In the genomic region with DNA sequence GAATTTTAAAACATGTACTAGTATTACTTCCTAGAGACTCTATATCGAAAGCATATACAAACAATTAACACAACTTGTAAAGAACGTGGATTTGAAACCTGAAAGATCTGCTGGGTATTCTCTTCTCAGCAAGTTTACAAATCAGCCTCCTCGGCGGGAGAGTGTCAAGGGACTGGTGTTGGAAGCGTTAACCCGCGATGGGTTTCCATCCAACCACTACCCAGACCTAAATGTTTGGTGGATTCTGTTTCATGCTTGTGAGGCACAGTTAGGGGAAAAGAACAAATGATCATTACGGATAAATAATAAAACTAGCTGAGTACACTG, we compare ENCODE assay signal across 8 cellular contexts. TPM values are rescaled to one million over a fixed set of nuclear protein-coding genes. Genes with fewer than 3 reads are reported as not detected.
DNase-seq lines count a peak whose midpoint lies in the region; ATAC-seq and TF ChIP-seq lines count a peak whose summit lies in the region.

No MANE protein-coding gene starts in this region.

- ATAC-seq in GM19043 (IDR thresholded peaks at IDR 0.05; ENCODE audit: low read depth, unreplicated experiment) = peak; percentile 16
- peak; percentile 21 for ATAC-seq in HG03342 (IDR thresholded peaks at IDR 0.05; ENCODE audit: unreplicated experiment)

- H3K9me3 Mint-ChIP-seq in CD14-positive monocyte = peaks cover 0 to 1% (median 0%) of the 10 kb centered on the region in 7 donors

- no peak for TF ChIP-seq POLR2A in transverse colon (IDR thresholded peaks at IDR 0.05)

- WGBS in transverse colon (ENCODE audit: low coverage in 1 of 2), 2 donors = 1 to 3% methylated on average over 3 to 8 of the region's 8 CpGs

- peak overlapping the region; percentile 90 to 99 (median 98) for H3K27ac Mint-ChIP-seq in CD14-positive monocyte

- H3K4me3 Mint-ChIP-seq in CD14-positive monocyte = peak overlapping the region; percentile 84 to 94

- H3K36me3 ChIP-seq in effector memory CD4-positive, alpha-beta T cell (ENCODE audit: control insufficient read depth, insufficient read depth, low read length) = no peaks in the 10 kb centered on the region
- H3K36me3 ChIP-seq in muscle layer of duodenum (ENCODE audit: control insufficient read depth in 1 of 2, insufficient read depth in 2 of 2, low read length in 2 of 2) (no peaks in the 10 kb centered on the region), transverse colon (no peaks in the 10 kb centered on the region)

- no peaks in the 10 kb centered on the region for H3K27me3 ChIP-seq in effector memory CD4-positive, alpha-beta T cell (replicated peaks; ENCODE audit: control insufficient read depth, insufficient read depth, low read length, poor library complexity, severe bottlenecking)
- H3K27me3 ChIP-seq in muscle layer of duodenum (ENCODE audit: low read depth, low read length) (no peaks in the 10 kb centered on the region), transverse colon (no peaks in the 10 kb centered on the region)

- H3K27me3 Mint-ChIP-seq in CD14-positive monocyte (ENCODE audit: low read depth in 3 of 3) = peaks cover 0 to 2% (median 1%) of the 10 kb centered on the region in 3 donors

- no peaks in the 10 kb centered on the region for H3K36me3 Mint-ChIP-seq in CD14-positive monocyte

- intact Hi-C loops in CD14-positive monocyte (cut with micrococcal nuclease) (loop anchor here (5.0 to 10.0 kb wide), 2 partner anchors 105 to 278 kb away; a partner anchor contains a TSS), transverse colon (cut with DNase I; ENCODE audit: low total_unique reads) (no loop called here)

- H3K27ac ChIP-seq in effector memory CD4-positive, alpha-beta T cell (ENCODE audit: insufficient read depth, low read length, poor library complexity, severe bottlenecking) = peak overlapping the region; percentile 95
- H3K27ac ChIP-seq in muscle layer of duodenum (ENCODE audit: low read length) (peak overlapping the region; percentile 92), transverse colon (peak overlapping the region; percentile 91 to 97 (median 95))

- H3K4me1 Mint-ChIP-seq in CD14-positive monocyte = peaks cover 14% of the 10 kb centered on the region

- no peak for TF ChIP-seq EP300 in transverse colon (IDR thresholded peaks at IDR 0.05; ENCODE audit: low read depth)

- no peak for DNase-seq in CD14-positive monocyte (ENCODE audit: low spot score)
- peak; percentile 5 for DNase-seq in T-helper 9 cell
- no peak for DNase-seq in effector memory CD4-positive, alpha-beta T cell
- DNase-seq in transverse colon = peak; percentile 15
- DNase-seq in inferior parietal cortex (ENCODE audit: extremely low spot score) = no peak

- peak overlapping the region; percentile 68 for H3K4me3 ChIP-seq in effector memory CD4-positive, alpha-beta T cell (ENCODE audit: insufficient read depth, low read depth, low read length, poor library complexity, severe bottlenecking)
- peak overlapping the region; percentile 79 to 81 for H3K4me3 ChIP-seq in muscle layer of duodenum (ENCODE audit: low read depth in 1 of 2, low read length in 2 of 2)
- H3K4me3 ChIP-seq in transverse colon = peak overlapping the region; percentile 57 to 77 (median 65)

- in situ Hi-C loops in transverse colon (cut with MboI; ENCODE audit: low pct_ligation_motif_present in 1 of 4, low pct_unique_long_range_greater_than_20kb in 1 of 4, low sequenced_read_pairs in 3 of 4) = no loop called here

- H3K9me3 ChIP-seq in effector memory CD4-positive, alpha-beta T cell (ENCODE audit: control insufficient read depth, low read length) = no peaks in the 10 kb centered on the region
- no peaks in the 10 kb centered on the region for H3K9me3 ChIP-seq in muscle layer of duodenum (ENCODE audit: control insufficient read depth in 1 of 2, low read length in 2 of 2)
- H3K9me3 ChIP-seq in transverse colon = no peaks in the 10 kb centered on the region

- H3K4me1 ChIP-seq in effector memory CD4-positive, alpha-beta T cell (ENCODE audit: control insufficient read depth, insufficient read depth, low read length, poor library complexity, severe bottlenecking) = no peaks in the 10 kb centered on the region
- H3K4me1 ChIP-seq in muscle layer of duodenum (ENCODE audit: control insufficient read depth in 1 of 2, insufficient read depth in 2 of 2, low read length in 2 of 2) (peaks cover 0 to 6% of the 10 kb centered on the region in 2 donors), transverse colon (peaks cover 0 to 12% (median 4%) of the 10 kb centered on the region in 4 donors)

- no peak for TF ChIP-seq CTCF in CD14-positive monocyte (IDR thresholded peaks at IDR 0.05)
- TF ChIP-seq CTCF in transverse colon (IDR thresholded peaks at IDR 0.05) = no peak

RNA-seq across cellular contexts. Expression of a gene that starts 0.8 kb away (rescaled TPM):
- 1 to 10 TPM; 3.0 to 4.0 TPM for polyA plus RNA-seq in CD14-positive monocyte
- total RNA-seq in transverse colon = 10 to 100 TPM in 3 of 4 donors, 1 to 10 TPM in 1; 2.2 to 14.0 (median 11.1) TPM

RNA-seq across cellular contexts. Expression of a gene that starts 58.4 kb away (rescaled TPM):
- polyA plus RNA-seq in CD14-positive monocyte = 10 to 100 TPM; 47.0 to 48.7 TPM
- total RNA-seq in transverse colon = 100 to 1,000 TPM in 3 of 4 donors, 10 to 100 TPM in 1; 76.4 to 156 (median 108) TPM

Comparison
In these comparisons a context has a peak if more than half of its experiments do, and no peak if none do; other contexts are left out.
1. DNase-seq: peak in T-helper 9 cell (single experiment) and transverse colon (single experiment); none in CD14-positive monocyte (single experiment), effector memory CD4-positive, alpha-beta T cell (0 of 3) and inferior parietal cortex (single experiment).
2. Peak in every context shown above with its lines, with median percentiles within 50 percentile points of each other: H3K27ac ChIP-seq and H3K4me3 ChIP-seq.